In genomic region chr13:23751195-23751594, GRCh38 we compare ENCODE assay signal across 12 cellular contexts.
A peak's percentile ranks its signal among the peaks of the same experiment; 100 is the strongest.
DNase-seq lines count a peak whose midpoint lies in the region; ATAC-seq and TF ChIP-seq lines count a peak whose summit lies in the region.
"Had no signal": no experiment of that assay in that cellular context is flagged by ENCODE, and none has a peak within 500 bp of the region (broad histone marks: within the 10 kb centered on the region; RNA-seq: fewer than 3 reads in every experiment).

No MANE protein-coding gene starts in this region.

- H3K36me3 Mint-ChIP-seq in activated CD8-positive, alpha-beta T cell treated with anti-CD3 and anti-CD28 coated beads for 36 hours (ENCODE audit: low read depth): peaks cover 6% of the 10 kb centered on the region
- H3K36me3 Mint-ChIP-seq in activated CD8-positive, alpha-beta T cell treated with anti-CD3 and anti-CD28 coated beads, Interleukin-2, amount 10 ng/mL, durations not matched to agents 7 days and 5 days (ENCODE audit: low read depth): no peaks in the 10 kb centered on the region

- peak; percentile 43 for ATAC-seq in activated CD8-positive, alpha-beta T cell treated with anti-CD3 and anti-CD28 coated beads for 36 hours
- no peak for ATAC-seq in activated CD8-positive, alpha-beta T cell treated with anti-CD3 and anti-CD28 coated beads, Interleukin-2, amount 10 ng/mL, durations not matched to agents 7 days and 5 days
- ATAC-seq in HG02610 (IDR thresholded peaks at IDR 0.05; ENCODE audit: unreplicated experiment) (peak; percentile 36), HG03095 (IDR thresholded peaks at IDR 0.05; ENCODE audit: unreplicated experiment) (no peak), HG03520 (IDR thresholded peaks at IDR 0.05; ENCODE audit: unreplicated experiment) (no peak)
- ATAC-seq: lower lobe of right lung had no signal

- no peak overlapping the region for H3K27ac Mint-ChIP-seq in activated CD8-positive, alpha-beta T cell treated with anti-CD3 and anti-CD28 coated beads for 36 hours
- H3K27ac Mint-ChIP-seq in activated CD8-positive, alpha-beta T cell treated with anti-CD3 and anti-CD28 coated beads, Interleukin-2, amount 10 ng/mL, durations not matched to agents 7 days and 5 days: no peak overlapping the region

- H3K9me3 Mint-ChIP-seq in activated CD8-positive, alpha-beta T cell treated with anti-CD3 and anti-CD28 coated beads for 36 hours: no peaks in the 10 kb centered on the region
- no peaks in the 10 kb centered on the region for H3K9me3 Mint-ChIP-seq in activated CD8-positive, alpha-beta T cell treated with anti-CD3 and anti-CD28 coated beads, Interleukin-2, amount 10 ng/mL, durations not matched to agents 7 days and 5 days (ENCODE audit: insufficient read depth)
- H3K9me3 Mint-ChIP-seq: central memory CD8-positive, alpha-beta T cell had no signal

- intact Hi-C loops in activated CD8-positive, alpha-beta T cell treated with anti-CD3 and anti-CD28 coated beads for 36 hours (cut with micrococcal nuclease): no loop called here

- H3K27me3 Mint-ChIP-seq in activated CD8-positive, alpha-beta T cell treated with anti-CD3 and anti-CD28 coated beads for 36 hours: no peaks in the 10 kb centered on the region
- H3K27me3 Mint-ChIP-seq in activated CD8-positive, alpha-beta T cell treated with anti-CD3 and anti-CD28 coated beads, Interleukin-2, amount 10 ng/mL, durations not matched to agents 7 days and 5 days (ENCODE audit: low read depth): no peaks in the 10 kb centered on the region
- H3K27me3 Mint-ChIP-seq: central memory CD8-positive, alpha-beta T cell had no signal

- H3K4me3 Mint-ChIP-seq in activated CD8-positive, alpha-beta T cell treated with anti-CD3 and anti-CD28 coated beads for 36 hours: no peak overlapping the region
- no peak overlapping the region for H3K4me3 Mint-ChIP-seq in activated CD8-positive, alpha-beta T cell treated with anti-CD3 and anti-CD28 coated beads, Interleukin-2, amount 10 ng/mL, durations not matched to agents 7 days and 5 days
- H3K4me3 Mint-ChIP-seq: central memory CD8-positive, alpha-beta T cell had no signal

- CTCF ChIA-PET in activated CD8-positive, alpha-beta T cell treated with anti-CD3 and anti-CD28 coated beads for 36 hours (lab: Charles Lee): no interaction called here
- CTCF ChIA-PET in activated CD8-positive, alpha-beta T cell treated with anti-CD3 and anti-CD28 coated beads, Interleukin-2, amount 10 ng/mL, durations not matched to agents 7 days and 5 days (lab: Charles Lee): interaction anchor here (1.2 kb wide), 1 partner anchor 10 kb away, joined by 4 read pairs; no protein-coding TSS in a partner anchor
- CTCF ChIA-PET in RWPE1 (lab: Yijun Ruan, JAX): interaction anchor here (0.6 to 0.7 kb wide), 2 partner anchors 138 to 431 kb away, joined by 3 to 7 read pairs; no protein-coding TSS in a partner anchor

- POLR2A ChIA-PET in activated CD8-positive, alpha-beta T cell treated with anti-CD3 and anti-CD28 coated beads for 36 hours (lab: Charles Lee): interaction anchor here (0.6 kb wide), 1 partner anchor 689 kb away, joined by 3 read pairs; no protein-coding TSS in a partner anchor
- POLR2A ChIA-PET in activated CD8-positive, alpha-beta T cell treated with anti-CD3 and anti-CD28 coated beads, Interleukin-2, amount 10 ng/mL, durations not matched to agents 7 days and 5 days (lab: Charles Lee): no interaction called here
- POLR2A ChIA-PET in RWPE1 (lab: Yijun Ruan, JAX; ENCODE audit: low non-redundant PET): no interaction called here

- no peak overlapping the region for H3K27ac ChIP-seq in RWPE1
- H3K27ac ChIP-seq: lower lobe of right lung, testis had no signal

- DNase-seq in activated CD8-positive, alpha-beta T cell treated with anti-CD3 and anti-CD28 coated beads for 36 hours: no peak
- DNase-seq in activated CD8-positive, alpha-beta T cell treated with anti-CD3 and anti-CD28 coated beads, Interleukin-2, amount 10 ng/mL, durations not matched to agents 7 days and 5 days: no peak
- peak; percentile 21 for DNase-seq in RWPE1 (ENCODE audit: low spot score)
- DNase-seq in renal cortical epithelial cell (ENCODE audit: low read depth): peak; percentile 29
- no peak for DNase-seq in activated naive CD4-positive, alpha-beta T cell (lab: John Stamatoyannopoulos, UW)
- DNase-seq: lower lobe of right lung, NCI-H526 treated with DMSO at 0.1 percent for 48 hours, testis had no signal

- TF ChIP-seq CTCF in activated CD8-positive, alpha-beta T cell treated with anti-CD3 and anti-CD28 coated beads for 36 hours (IDR thresholded peaks at IDR 0.05): no peak
- no peak for TF ChIP-seq CTCF in RWPE1 (conservative IDR thresholded peaks at IDR 0.05; ENCODE audit: low read depth)

- H3K4me1 Mint-ChIP-seq in activated CD8-positive, alpha-beta T cell treated with anti-CD3 and anti-CD28 coated beads for 36 hours (ENCODE audit: low read depth): peaks cover 21% of the 10 kb centered on the region
- no peaks in the 10 kb centered on the region for H3K4me1 Mint-ChIP-seq in activated CD8-positive, alpha-beta T cell treated with anti-CD3 and anti-CD28 coated beads, Interleukin-2, amount 10 ng/mL, durations not matched to agents 7 days and 5 days (ENCODE audit: low read depth)

Comparison
In these comparisons a context has a peak if more than half of its experiments do, and no peak if none do; other contexts are left out.
1. ATAC-seq: peak in activated CD8-positive, alpha-beta T cell treated with anti-CD3 and anti-CD28 coated beads for 36 hours (single experiment) and HG02610 (single experiment); none in activated CD8-positive, alpha-beta T cell treated with anti-CD3 and anti-CD28 coated beads, Interleukin-2, amount 10 ng/mL, durations not matched to agents 7 days and 5 days (single experiment), HG03095 (single experiment) and HG03520 (single experiment).
2. DNase-seq: peak in RWPE1 (single experiment) and renal cortical epithelial cell (single experiment); none in activated CD8-positive, alpha-beta T cell treated with anti-CD3 and anti-CD28 coated beads for 36 hours (single experiment), activated CD8-positive, alpha-beta T cell treated with anti-CD3 and anti-CD28 coated beads, Interleukin-2, amount 10 ng/mL, durations not matched to agents 7 days and 5 days (single experiment) and activated naive CD4-positive, alpha-beta T cell (0 of 4).